Comparison of ENCODE assay signal across 1 cellular context in genomic region chr15:97961067-97961954, GRCh38.
A peak's percentile ranks its signal among the peaks of the same experiment; 100 is the strongest.
TF ChIP-seq lines count a peak whose summit lies in the region.

No MANE protein-coding gene starts in this region.

TF ChIP-seq in K562, 482 proteins besides CTCF, POLR2A, EP300 and RAD21 (continued from another document and continues in another):
- no peak for TF ChIP-seq E2F6 (IDR thresholded peaks at IDR 0.05; ENCODE audit: borderline replicate concordance in 1 of 2, extremely low read depth in 1 of 2, insufficient read depth in 1 of 2, insufficient read length in 1 of 2, low read depth in 1 of 2, low read length in 1 of 2, poor library complexity in 1 of 2, severe bottlenecking in 1 of 2)
- no peak for TF ChIP-seq GATAD2A (IDR thresholded peaks at IDR 0.05)
- no peak for TF ChIP-seq HMG20A (CRISPR knock-in tag; conservative IDR thresholded peaks at IDR 0.05)
- no peak for TF ChIP-seq SMARCB1 (IDR thresholded peaks at IDR 0.05; ENCODE audit: insufficient read length, low read depth)
- no peak for TF ChIP-seq BACH1 (tag; IDR thresholded peaks at IDR 0.05)
- TF ChIP-seq ARID1B (IDR thresholded peaks at IDR 0.05) = 0 out of 2 replicates have a peak, but pooled peaks have one; percentile 22
- TF ChIP-seq RREB1 (CRISPR knock-in tag; IDR thresholded peaks at IDR 0.05) = no peak
- TF ChIP-seq WHSC1 (IDR thresholded peaks at IDR 0.05; ENCODE audit: low read length) = no peak
- TF ChIP-seq ZBTB33 (CRISPR knock-in tag; IDR thresholded peaks at IDR 0.05) = no peak
- TF ChIP-seq ZEB2 (IDR thresholded peaks at IDR 0.05) = no peak
- no peak for TF ChIP-seq ARHGAP35 (IDR thresholded peaks at IDR 0.05; ENCODE audit: partially characterized antibody)
- no peak for TF ChIP-seq NEUROD1 (IDR thresholded peaks at IDR 0.05; ENCODE audit: borderline replicate concordance, low read depth, low read length, partially characterized antibody)
- no peak for TF ChIP-seq SMARCA5 (IDR thresholded peaks at IDR 0.05)
- TF ChIP-seq RUNX1 (IDR thresholded peaks at IDR 0.05; ENCODE audit: low read depth) = no peak
- TF ChIP-seq HDAC8 (tag; IDR thresholded peaks at IDR 0.05) = no peak
- TF ChIP-seq CTBP1 (IDR thresholded peaks at IDR 0.05; ENCODE audit: borderline replicate concordance) = peak; percentile 24; the same call in 1 of the 2 replicates
- no peak for TF ChIP-seq ELF4 (CRISPR knock-in tag; IDR thresholded peaks at IDR 0.05)
- no peak for TF ChIP-seq CBFA2T2 (conservative IDR thresholded peaks at IDR 0.05)
- no peak for TF ChIP-seq TAF1 (IDR thresholded peaks at IDR 0.05; ENCODE audit: control insufficient read depth, extremely low read depth, insufficient read depth, low read length, severe bottlenecking)
- no peak for TF ChIP-seq BHLHE40 (IDR thresholded peaks at IDR 0.05; ENCODE audit: low read length)
- no peak for TF ChIP-seq LCOR (CRISPR knock-in tag; IDR thresholded peaks at IDR 0.05)
- no peak for TF ChIP-seq ZNF324 (CRISPR knock-in tag; IDR thresholded peaks at IDR 0.05)
- TF ChIP-seq ZMIZ1 (IDR thresholded peaks at IDR 0.05; ENCODE audit: low read depth in 2 of 2, low read length in 2 of 2) = no peak
- no peak for TF ChIP-seq PHF21A (IDR thresholded peaks at IDR 0.05; ENCODE audit: borderline replicate concordance, low read depth)
- no peak for TF ChIP-seq LEF1 (IDR thresholded peaks at IDR 0.05)
- no peak for TF ChIP-seq NCOA2 (IDR thresholded peaks at IDR 0.05; ENCODE audit: partially characterized antibody in 2 of 2)
- TF ChIP-seq MTA1 (IDR thresholded peaks at IDR 0.05; ENCODE audit: borderline replicate concordance) = 0 out of 2 replicates have a peak, but pooled peaks have one; percentile 21
- TF ChIP-seq GABPA (tag; conservative IDR thresholded peaks at IDR 0.05; ENCODE audit: low read depth) = 0 out of 2 replicates have a peak, but pooled peaks have one; percentile 32
- TF ChIP-seq ZBTB40 (IDR thresholded peaks at IDR 0.05) = peak; percentile 28; the same call in 1 of the 2 replicates
- no peak for TF ChIP-seq ZBTB40 (CRISPR knock-in tag; IDR thresholded peaks at IDR 0.05)
- TF ChIP-seq ZNF766 (CRISPR knock-in tag; conservative IDR thresholded peaks at IDR 0.05) = no peak
- no peak for TF ChIP-seq OTX1 (CRISPR knock-in tag; IDR thresholded peaks at IDR 0.05)
- no peak for TF ChIP-seq TRIM28 (IDR thresholded peaks at IDR 0.05)
- TF ChIP-seq ASH1L (IDR thresholded peaks at IDR 0.05; ENCODE audit: borderline replicate concordance, low read depth, partially characterized antibody) = no peak
- no peak for TF ChIP-seq ATF3 (IDR thresholded peaks at IDR 0.05)
- TF ChIP-seq ATF3 (CRISPR knock-in tag; conservative IDR thresholded peaks at IDR 0.05) = no peak
- TF ChIP-seq CHD2 (IDR thresholded peaks at IDR 0.05; ENCODE audit: low read depth, low read length) = no peak
- no peak for TF ChIP-seq DEAF1 (CRISPR knock-in tag; IDR thresholded peaks at IDR 0.05)
- TF ChIP-seq ZBTB17 (CRISPR knock-in tag; IDR thresholded peaks at IDR 0.05) = no peak
